ENCODE assay signal across 9 cellular contexts in the genomic region with DNA sequence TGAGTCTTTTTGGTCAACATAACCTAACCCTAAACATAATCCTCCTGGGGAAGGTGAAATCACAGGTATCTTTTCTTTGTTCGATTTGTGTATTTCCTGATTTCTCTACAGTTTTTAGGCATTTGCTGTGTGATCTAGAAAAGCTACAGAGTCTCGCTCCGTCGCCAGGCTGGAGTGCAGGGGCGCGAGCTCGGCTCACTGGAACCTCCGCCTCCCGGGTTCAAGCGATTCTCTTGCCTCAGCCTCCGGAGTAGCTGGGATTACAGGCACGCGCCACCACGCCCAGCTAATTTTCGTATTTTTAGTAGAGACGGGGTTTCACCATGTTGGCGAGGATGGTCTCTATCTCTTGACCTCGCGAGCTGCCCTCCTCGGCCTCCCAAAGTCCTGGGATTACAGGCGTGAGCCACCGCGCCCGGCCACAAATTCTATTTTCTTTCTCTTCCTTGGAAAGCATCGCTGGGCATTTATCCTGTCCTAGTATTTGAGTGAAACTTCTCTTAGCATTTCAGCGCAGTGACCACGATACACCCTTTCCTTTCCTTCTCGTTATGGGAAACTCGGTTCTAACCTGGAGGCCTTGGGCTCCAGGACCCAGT. TPM values are rescaled to one million over a fixed set of nuclear protein-coding genes. Genes with fewer than 3 reads are reported as not detected.
DNase-seq lines count a peak whose midpoint lies in the region; ATAC-seq and TF ChIP-seq lines count a peak whose summit lies in the region.
"Not testable (repeated sequence)": the region's sequence is repeated elsewhere in the genome, so short reads cannot be mapped to it uniquely, and the experiment has no call there.
"Had no signal": no experiment of that assay in that cellular context is flagged by ENCODE, and none has a peak within 500 bp of the region (broad histone marks: within the 10 kb centered on the region; RNA-seq: fewer than 3 reads in every experiment).

No MANE protein-coding gene starts in this region.

- DNase-seq in CD4-positive, alpha-beta memory T cell; WTC11 (ENCODE audit: low spot score); astrocyte of the spinal cord (ENCODE audit: low read depth, low spot score); esophagus muscularis mucosa (ENCODE audit: extremely low spot score); left lung; testis: not testable (repeated sequence)

- TF ChIP-seq POLR2A in esophagus muscularis mucosa (IDR thresholded peaks at IDR 0.05; ENCODE audit: low read depth); testis (IDR thresholded peaks at IDR 0.05): not testable (repeated sequence)

- peak overlapping the region; percentile 76 to 85 for H3K4me3 ChIP-seq in CD4-positive, alpha-beta memory T cell (ENCODE audit: low read length in 2 of 2)
- H3K4me3 ChIP-seq in astrocyte of the spinal cord (ENCODE audit: low read depth, low read length): peak overlapping the region; percentile 78
- H3K4me3 ChIP-seq in esophagus muscularis mucosa: peak overlapping the region; percentile 82 to 91 (median 84)
- H3K4me3 ChIP-seq in left lung: peak overlapping the region; percentile 95 to 99
- peak overlapping the region; percentile 86 for H3K4me3 ChIP-seq in neutrophil (ENCODE audit: low read depth in 1 of 2, low read length in 1 of 2)
- H3K4me3 ChIP-seq in testis: peak overlapping the region; percentile 89 to 97

- not testable (repeated sequence) for TF ChIP-seq EP300 in esophagus muscularis mucosa (IDR thresholded peaks at IDR 0.05)

- H3K36me3 ChIP-seq in CD4-positive, alpha-beta memory T cell (ENCODE audit: insufficient read depth, low read length); testis (ENCODE audit: low read depth, missing control alignments): not testable (repeated sequence)
- H3K36me3 ChIP-seq in KOPT-K1 (ENCODE audit: insufficient read depth, low read length) (peaks cover 20% of the 10 kb centered on the region), esophagus muscularis mucosa (peaks cover 12 to 21% (median 16%) of the 10 kb centered on the region in 4 donors), left lung (peaks cover 0 to 20% of the 10 kb centered on the region in 2 donors), neutrophil (peaks cover 17% of the 10 kb centered on the region)

- POLR2A ChIA-PET in CD4-positive, alpha-beta memory T cell (lab: Charles Lee; ENCODE audit: partially characterized antibody): interaction anchor here (1.2 kb wide), 1 partner anchor 22 kb away, joined by 7 read pairs; a partner anchor contains a TSS
- POLR2A ChIA-PET in WTC11 (lab: Charles Lee): interaction anchor here (1.0 kb wide), 1 partner anchor 22 kb away, joined by 3 read pairs; a partner anchor contains a TSS

- peaks cover 15 to 23% of the 10 kb centered on the region in 2 donors for H3K36me3 Mint-ChIP-seq in CD4-positive, alpha-beta memory T cell
- peaks cover 16% of the 10 kb centered on the region for H3K36me3 Mint-ChIP-seq in WTC11

- H3K4me1 Mint-ChIP-seq in CD4-positive, alpha-beta memory T cell: peaks cover 14 to 40% (median 27%) of the 10 kb centered on the region in 4 donors
- not testable (repeated sequence) for H3K4me1 Mint-ChIP-seq in WTC11

- H3K4me3 Mint-ChIP-seq in CD4-positive, alpha-beta memory T cell: peak overlapping the region; percentile 89 to 94 (median 93)
- peak overlapping the region; percentile 92 for H3K4me3 Mint-ChIP-seq in WTC11

- not testable (repeated sequence) for ATAC-seq in WTC11, left lung

- intact Hi-C loops in CD4-positive, alpha-beta memory T cell (cut with micrococcal nuclease): loop anchor here (1.0 to 5.0 kb wide), 2 partner anchors 22 to 137 kb away; a partner anchor contains a TSS
- intact Hi-C loops in esophagus muscularis mucosa (cut with DNase I); left lung (cut with DNase I); testis (cut with DNase I; ENCODE audit: low total_unique reads): not testable (repeated sequence)

- in situ Hi-C loops in astrocyte of the spinal cord (cut with HindIII; ENCODE audit: low sequenced_read_pairs): not testable (repeated sequence)

- H3K9me3 ChIP-seq in CD4-positive, alpha-beta memory T cell (ENCODE audit: control insufficient read depth in 1 of 2, low read length in 2 of 2); KOPT-K1 (ENCODE audit: insufficient read depth, low read length, poor library complexity, severe bottlenecking); esophagus muscularis mucosa; left lung; neutrophil; testis: not testable (repeated sequence)

- not testable (repeated sequence) for H3K9me3 Mint-ChIP-seq in CD4-positive, alpha-beta memory T cell; WTC11

- peak overlapping the region; percentile 87 for H3K27ac ChIP-seq in CD4-positive, alpha-beta memory T cell (ENCODE audit: low read depth, low read length)
- H3K27ac ChIP-seq in KOPT-K1 (ENCODE audit: low read depth, low read length, poor library complexity, severe bottlenecking): peak overlapping the region; percentile 93
- H3K27ac ChIP-seq in esophagus muscularis mucosa (replicated peaks in 1 of 4): peak overlapping the region; percentile 84 to 88 (median 86)
- H3K27ac ChIP-seq in left lung: peak overlapping the region; percentile 60 to 83
- H3K27ac ChIP-seq in neutrophil: peak overlapping the region; percentile 83
- peak overlapping the region; percentile 86 to 89 for H3K27ac ChIP-seq in testis

- H3K27ac Mint-ChIP-seq in CD4-positive, alpha-beta memory T cell: peak overlapping the region; percentile 83 to 95 (median 91)
- H3K27ac Mint-ChIP-seq in WTC11: peak overlapping the region; percentile 95

- peaks cover 11% of the 10 kb centered on the region for H3K4me1 ChIP-seq in CD4-positive, alpha-beta memory T cell (ENCODE audit: insufficient read depth, low read length)
- peaks cover 8 to 23% (median 21%) of the 10 kb centered on the region in 4 donors for H3K4me1 ChIP-seq in esophagus muscularis mucosa
- peaks cover 6 to 23% of the 10 kb centered on the region in 2 donors for H3K4me1 ChIP-seq in left lung
- peaks cover 14 to 16% of the 10 kb centered on the region in 2 experiments for H3K4me1 ChIP-seq in neutrophil (ENCODE audit: control insufficient read depth in 1 of 2, insufficient read depth in 1 of 2, low read depth in 1 of 2, low read length in 1 of 2)
- H3K4me1 ChIP-seq in testis: not testable (repeated sequence)

- CTCF ChIA-PET in CD4-positive, alpha-beta memory T cell (lab: Charles Lee; ENCODE audit: partially characterized antibody); WTC11 (lab: Charles Lee): not testable (repeated sequence)

- TF ChIP-seq CTCF in WTC11 (IDR thresholded peaks at IDR 0.05); astrocyte of the spinal cord (IDR thresholded peaks at IDR 0.05; ENCODE audit: low read depth, low read length); esophagus muscularis mucosa (IDR thresholded peaks at IDR 0.05); left lung (IDR thresholded peaks at IDR 0.05); neutrophil (IDR thresholded peaks at IDR 0.05); testis (IDR thresholded peaks at IDR 0.05): not testable (repeated sequence)

- not testable (repeated sequence) for H3K27me3 ChIP-seq in CD4-positive, alpha-beta memory T cell (ENCODE audit: insufficient read depth, low read length); esophagus muscularis mucosa; left lung; testis
- H3K27me3 ChIP-seq in neutrophil: peaks cover 16% of the 10 kb centered on the region

- not testable (repeated sequence) for H3K27me3 Mint-ChIP-seq in CD4-positive, alpha-beta memory T cell; WTC11 (ENCODE audit: low read depth)

- 56% methylated on average over 29 of the region's 29 CpGs for WGBS in esophagus muscularis mucosa
- WGBS in testis, 2 donors: 38 to 50% methylated on average over 29 of the region's 29 CpGs

RNA-seq across cellular contexts. Expression of a gene that starts 22.2 kb away (rescaled TPM):
- total RNA-seq in CD4-positive, alpha-beta memory T cell: 10 to 100 TPM; 48.0 to 49.6 TPM
- polyA plus RNA-seq in CD4-positive, alpha-beta memory T cell: 10 to 100 TPM; 20.4 to 38.9 TPM
- total RNA-seq in WTC11 (2021) (19.9 to 21.6 TPM (median 20.9 TPM) in 3 replicates), esophagus muscularis mucosa (10 to 100 TPM; 19.4 to 25.6 (median 23.5) TPM), left lung (10 to 100 TPM; 18.4 to 19.8 TPM), testis (10 to 100 TPM; 15.5 to 18.0 TPM)
- polyA plus RNA-seq in testis (ENCODE audit: insufficient read depth, low read depth, low replicate concordance): 10.3 TPM

RNA-seq across cellular contexts. Expression of a gene that starts 24.9 kb away (rescaled TPM):
- total RNA-seq in CD4-positive, alpha-beta memory T cell: 1 to 10 TPM in 1 of 2 experiments, under 1 TPM in 1; 0.70 to 1.1 TPM
- polyA plus RNA-seq in CD4-positive, alpha-beta memory T cell: under 1 TPM in 1 of 2 donors, not detected in 1; 0.10 TPM
- 0.25 to 0.44 TPM in 2 of 3 replicates, not detected in the other for total RNA-seq in WTC11 (2021)
- total RNA-seq in esophagus muscularis mucosa: under 1 TPM in 1 of 4 donors, not detected in 3; 0.26 TPM
- total RNA-seq in left lung: 1 to 10 TPM in 1 of 2 donors, not detected in 1; 1.6 TPM
- 10 to 100 TPM; 24.3 to 61.3 TPM for total RNA-seq in testis
- 55.8 TPM for polyA plus RNA-seq in testis (ENCODE audit: insufficient read depth, low read depth, low replicate concordance)
- total RNA-seq: Right ventricle myocardium superior had no signal

Comparison
In these comparisons a context has a peak if more than half of its experiments do, and no peak if none do; other contexts are left out.
1. RNA of a gene that starts 24.9 kb away (total RNA-seq): 24.3 to 61.3 TPM in testis; 1.6 TPM in left lung, 0.70 to 1.1 TPM in CD4-positive, alpha-beta memory T cell, 0.25 to 0.44 TPM in WTC11 and 0.26 TPM in esophagus muscularis mucosa; every median in the first group is over 4 times any median in the second.
2. Peak in every context shown above with its lines, with median percentiles within 50 percentile points of each other: H3K27ac ChIP-seq and H3K4me3 ChIP-seq.